In the genomic region with DNA sequence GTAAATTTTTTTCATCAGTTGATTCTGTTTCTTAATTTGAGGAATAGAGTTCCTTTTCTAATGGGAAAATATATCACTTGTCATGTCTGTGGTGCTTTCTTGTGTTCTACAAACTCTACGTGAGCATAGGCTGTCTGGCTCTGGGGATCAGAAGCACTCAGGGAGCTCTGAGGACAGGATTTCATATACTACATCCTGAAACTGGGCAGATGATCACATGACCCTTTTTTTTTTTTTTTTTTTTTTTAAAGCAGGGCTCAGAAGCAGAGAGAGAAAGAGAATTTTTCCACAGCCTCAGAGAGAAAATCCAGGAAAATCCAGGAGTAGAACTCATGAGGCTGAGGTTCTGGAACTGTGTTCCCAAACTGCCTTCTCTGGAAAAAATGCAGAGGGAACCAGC, we compare ENCODE assay signal across 11 cellular contexts.
DNase-seq lines count a peak whose midpoint lies in the region; ATAC-seq and TF ChIP-seq lines count a peak whose summit lies in the region.
"Had no signal": no experiment of that assay in that cellular context is flagged by ENCODE, and none has a peak within 500 bp of the region (broad histone marks: within the 10 kb centered on the region; RNA-seq: fewer than 3 reads in every experiment).

No MANE protein-coding gene starts in this region.

- H3K9ac ChIP-seq in IMR-90 (ENCODE audit: low read depth, low read length), result peak overlapping the region; percentile 78
- peak overlapping the region; percentile 83 for H3K9ac ChIP-seq in mesenchymal stem cell (ENCODE audit: low read length)

- DNase-seq in AG10803 (ENCODE audit: low read depth) (no peak), IMR-90 (no peak), MCF 10A (ENCODE audit: unreplicated experiment) (peak; percentile 53), mesenchymal stem cell (peak; percentile 74), A172 (ENCODE audit: low spot score) (no peak), inferior parietal cortex (ENCODE audit: extremely low spot score) (no peak), NCI-H748 (lab: John Stamatoyannopoulos, UW; ENCODE audit: unreplicated experiment) (no peak)
- DNase-seq: DND-41, MM.1S had no signal

- peak overlapping the region; percentile 85 for H3K27ac ChIP-seq in IMR-90 (ENCODE audit: insufficient read depth, low read length)
- no peak overlapping the region for H3K27ac ChIP-seq in mesenchymal stem cell (ENCODE audit: low read length, poor library complexity, severe bottlenecking)

- no peaks in the 10 kb centered on the region for H3K9me3 ChIP-seq in IMR-90 (ENCODE audit: control insufficient read depth, insufficient read depth, low read length)
- H3K9me3 ChIP-seq in mesenchymal stem cell (ENCODE audit: control insufficient read depth, low read length), result no peaks in the 10 kb centered on the region
- H3K9me3 ChIP-seq: testis had no signal

- no peak overlapping the region for H2AK9ac ChIP-seq in IMR-90 (replicated peaks; ENCODE audit: low read depth, low read length, poor library complexity)

- peak overlapping the region; percentile 86 for H4K5ac ChIP-seq in IMR-90 (ENCODE audit: low read depth, low read length)

- peak overlapping the region; percentile 38 for H3K4me3 Mint-ChIP-seq in MCF 10A (ENCODE audit: unreplicated experiment)

- peak overlapping the region; percentile 33; the same call in 1 of the 2 replicates for H3K14ac ChIP-seq in IMR-90 (replicated peaks; ENCODE audit: low read depth, low read length)
- H3K14ac ChIP-seq in mesenchymal stem cell (ENCODE audit: low read length in 2 of 2), result no peak overlapping the region

- peak overlapping the region; percentile 33; the same call in 1 of the 2 replicates for H3K4me2 ChIP-seq in IMR-90 (ENCODE audit: low read depth, low read length)
- no peak overlapping the region for H3K4me2 ChIP-seq in mesenchymal stem cell (ENCODE audit: low read length, poor library complexity, severe bottlenecking)

- H2BK5ac ChIP-seq in IMR-90 (ENCODE audit: low read depth, low read length, poor library complexity, severe bottlenecking) (peak overlapping the region; percentile 65), mesenchymal stem cell (ENCODE audit: low read depth, low read length, poor library complexity, severe bottlenecking) (no peak overlapping the region)

- no peak overlapping the region for H2BK12ac ChIP-seq in mesenchymal stem cell (ENCODE audit: low read length in 2 of 2)

- intact Hi-C loops in IMR-90 (cut with micrococcal nuclease) (loop anchor here (1.0 kb wide), 1 partner anchor 41 kb away; no protein-coding TSS in a partner anchor), MCF 10A (cut with micrococcal nuclease) (no loop called here)

- H2BK15ac ChIP-seq in IMR-90 (ENCODE audit: low read depth, low read length) (no peak overlapping the region; the same call in 2 of the 3 replicates), mesenchymal stem cell (ENCODE audit: low read depth, poor library complexity, severe bottlenecking) (no peak overlapping the region)

- peak overlapping the region; percentile 54; the same call in 1 of the 2 replicates for H3K56ac ChIP-seq in IMR-90 (ENCODE audit: extremely low read depth, insufficient read depth, low read length)

- peak overlapping the region; percentile 79; the same call in 1 of the 2 replicates for H3K18ac ChIP-seq in IMR-90 (ENCODE audit: low read depth, low read length)
- H3K18ac ChIP-seq in mesenchymal stem cell (ENCODE audit: low read depth in 1 of 2, low read length in 2 of 2), result no peak overlapping the region

- TF ChIP-seq POLR2A in IMR-90 (IDR thresholded peaks at IDR 0.05; ENCODE audit: low read depth, low read length), result no peak

- no CpG with 5 or more reads among the region's 1 CpG for WGBS in IMR-90 (ENCODE audit: extremely low coverage in 2 of 2, insufficient read length in 1 of 2), 2 experiments
- 86% methylated on average over 1 of the region's 1 CpG for WGBS in mesenchymal stem cell

- no peaks in the 10 kb centered on the region for H4K20me1 ChIP-seq in IMR-90 (ENCODE audit: insufficient read depth, low read length)

- dilution Hi-C loops in IMR-90 (cut with HindIII; ENCODE audit: low sequenced_read_pairs, unreplicated experiment), result no loop called here

- peak overlapping the region; percentile 53; the same call in 1 of the 2 replicates for H2BK120ac ChIP-seq in IMR-90 (ENCODE audit: low read depth, low read length)
- no peak overlapping the region for H2BK120ac ChIP-seq in mesenchymal stem cell (ENCODE audit: low read depth, low read length)

- CTCF ChIA-PET in IMR-90 (lab: Yijun Ruan, JAX) (no interaction called here), MCF 10A (lab: Yijun Ruan, JAX) (interaction anchor here (0.6 to 1.3 kb wide), 7 partner anchors 8 to 227 kb away, joined by 3 to 8 read pairs (median 4); no protein-coding TSS in a partner anchor)

- H3K4me3 ChIP-seq in AG10803 (ENCODE audit: low read length) (no peak overlapping the region), IMR-90 (ENCODE audit: insufficient read depth, low read depth, low read length) (no peak overlapping the region), mesenchymal stem cell (ENCODE audit: insufficient read depth in 1 of 2, low read depth in 1 of 2, low read length in 2 of 2) (no peak overlapping the region)
- H3K4me3 ChIP-seq: testis had no signal

- H3K4ac ChIP-seq in IMR-90 (ENCODE audit: low read depth, low read length) (peak overlapping the region; percentile 42; the same call in 1 of the 2 replicates), mesenchymal stem cell (ENCODE audit: low read depth in 1 of 2, low read length in 2 of 2) (no peak overlapping the region)

- H4K91ac ChIP-seq in IMR-90 (ENCODE audit: insufficient read depth, low read depth, low read length), result peak overlapping the region; percentile 71; the same call in 1 of the 2 replicates
- H4K91ac ChIP-seq in mesenchymal stem cell (ENCODE audit: low read length), result no peak overlapping the region

- peaks cover 9% of the 10 kb centered on the region; the same call in 1 of the 2 replicates for H3K9me1 ChIP-seq in IMR-90 (ENCODE audit: insufficient read depth, low read length)

- H2BK20ac ChIP-seq in IMR-90 (ENCODE audit: low read depth, low read length), result peak overlapping the region; percentile 63; the same call in 1 of the 2 replicates

- in situ Hi-C loops in IMR-90 (cut with MboI; ENCODE audit: low sequenced_read_pairs), result no loop called here

- POLR2A ChIA-PET in IMR-90 (lab: Charles Lee; ENCODE audit: unreplicated experiment) (no interaction called here), MCF 10A (lab: Yijun Ruan, JAX) (interaction anchor here (0.7 to 5.8 kb wide), 27 partner anchors 9 to 250 kb away, joined by 3 to 108 read pairs (median 6); partner anchors contain the start of genes HIF1A and SNAPC1)

- no peaks in the 10 kb centered on the region for H3K9me3 Mint-ChIP-seq in MCF 10A (ENCODE audit: unreplicated experiment)

- H3K27me3 ChIP-seq in IMR-90 (ENCODE audit: control insufficient read depth, insufficient read depth, low read length) (no peaks in the 10 kb centered on the region), mesenchymal stem cell (ENCODE audit: control insufficient read depth in 1 of 2, insufficient read depth in 1 of 2, low read length in 2 of 2) (no peaks in the 10 kb centered on the region)
- H3K27me3 ChIP-seq: testis had no signal

- H3K36me3 ChIP-seq in IMR-90 (ENCODE audit: control insufficient read depth, insufficient read depth, low read length) (no peaks in the 10 kb centered on the region), mesenchymal stem cell (ENCODE audit: control insufficient read depth in 1 of 2, insufficient read depth in 2 of 2, low read depth in 1 of 2, low read length in 2 of 2) (no peaks in the 10 kb centered on the region)

- H2AFZ ChIP-seq in IMR-90 (replicated peaks; ENCODE audit: low read length, poor library complexity) (no peak overlapping the region), mesenchymal stem cell (ENCODE audit: low read depth, low read length) (no peak overlapping the region)

- H3K27ac Mint-ChIP-seq in MCF 10A (ENCODE audit: low read depth, unreplicated experiment), result peak overlapping the region; percentile 61

- H3K79me1 ChIP-seq in IMR-90 (ENCODE audit: low read depth in 1 of 2, low read length in 2 of 2) (no peaks in the 10 kb centered on the region), mesenchymal stem cell (replicated peaks; ENCODE audit: low read length, poor library complexity, severe bottlenecking) (no peaks in the 10 kb centered on the region)

- H3K4me1 ChIP-seq in IMR-90 (ENCODE audit: control insufficient read depth, insufficient read depth, low read length), result peaks cover 19% of the 10 kb centered on the region
- H3K4me1 ChIP-seq in mesenchymal stem cell (ENCODE audit: control insufficient read depth, insufficient read depth, low read depth, low read length), result peaks cover 7% of the 10 kb centered on the region

- H3K36me3 Mint-ChIP-seq in MCF 10A (ENCODE audit: insufficient read depth, unreplicated experiment), result no peaks in the 10 kb centered on the region

- H3K23ac ChIP-seq in IMR-90 (ENCODE audit: low read depth, low read length) (no peak overlapping the region), mesenchymal stem cell (ENCODE audit: low read length in 2 of 2) (no peak overlapping the region)

- no peak for TF ChIP-seq RAD21 in IMR-90 (IDR thresholded peaks at IDR 0.05; ENCODE audit: low read length)

- H4K8ac ChIP-seq in IMR-90 (ENCODE audit: low read depth in 2 of 2, low read length in 2 of 2), result peak overlapping the region; percentile 75; a peak in 3 of 4 replicates
- no peak overlapping the region for H4K8ac ChIP-seq in mesenchymal stem cell (ENCODE audit: low read length)

- peak overlapping the region; percentile 55; the same call in 1 of the 2 replicates for H2AK5ac ChIP-seq in IMR-90 (ENCODE audit: low read depth, low read length)
- H2AK5ac ChIP-seq in mesenchymal stem cell (ENCODE audit: low read length, severe bottlenecking), result no peak overlapping the region

- ATAC-seq in IMR-90 (ENCODE audit: low read depth), result peak; percentile 60; the same call in 1 of the 2 replicates
- ATAC-seq in GM18517 (IDR thresholded peaks at IDR 0.05; ENCODE audit: unreplicated experiment), result no peak

- no TSS peak for BruUV-seq in IMR-90 (replicated peaks; lab: Mats Ljungman, UMichigan)
- no TSS peak for BruUV-seq in MCF 10A (replicated peaks; lab: Mats Ljungman, UMichigan)

- peaks cover 19% of the 10 kb centered on the region for H3K4me1 Mint-ChIP-seq in MCF 10A (ENCODE audit: insufficient read depth, unreplicated experiment)

- TF ChIP-seq CTCF in AG10803 (conservative IDR thresholded peaks at IDR 0.05; ENCODE audit: low read length) (0 out of 2 replicates have a peak, but pooled peaks have one; percentile 14), IMR-90 (conservative IDR thresholded peaks at IDR 0.05; ENCODE audit: low read depth, low read length) (no peak), MCF 10A (IDR thresholded peaks at IDR 0.05; ENCODE audit: unreplicated experiment) (no peak)

- H3K27me3 Mint-ChIP-seq in MCF 10A (ENCODE audit: insufficient read depth, unreplicated experiment), result no peaks in the 10 kb centered on the region

TF ChIP-seq in IMR-90, 13 proteins besides CTCF, POLR2A, EP300 and RAD21 (continues in another document):
- TF ChIP-seq CHD1 (IDR thresholded peaks at IDR 0.05; ENCODE audit: low read depth, low read length) (no peak), BHLHE40 (IDR thresholded peaks at IDR 0.05; ENCODE audit: low read depth, low read length) (no peak), MAZ (IDR thresholded peaks at IDR 0.05; ENCODE audit: borderline replicate concordance, low read depth, low read length) (no peak)

Comparison
In these comparisons a context has a peak if more than half of its experiments do, and no peak if none do; other contexts are left out.
1. DNase-seq: peak in MCF 10A (single experiment) and mesenchymal stem cell (single experiment); none in AG10803 (single experiment), IMR-90 (single experiment), A172 (single experiment), inferior parietal cortex (single experiment) and NCI-H748 (single experiment).